14 cellular contexts compared by ENCODE assay signal in the genomic region with DNA sequence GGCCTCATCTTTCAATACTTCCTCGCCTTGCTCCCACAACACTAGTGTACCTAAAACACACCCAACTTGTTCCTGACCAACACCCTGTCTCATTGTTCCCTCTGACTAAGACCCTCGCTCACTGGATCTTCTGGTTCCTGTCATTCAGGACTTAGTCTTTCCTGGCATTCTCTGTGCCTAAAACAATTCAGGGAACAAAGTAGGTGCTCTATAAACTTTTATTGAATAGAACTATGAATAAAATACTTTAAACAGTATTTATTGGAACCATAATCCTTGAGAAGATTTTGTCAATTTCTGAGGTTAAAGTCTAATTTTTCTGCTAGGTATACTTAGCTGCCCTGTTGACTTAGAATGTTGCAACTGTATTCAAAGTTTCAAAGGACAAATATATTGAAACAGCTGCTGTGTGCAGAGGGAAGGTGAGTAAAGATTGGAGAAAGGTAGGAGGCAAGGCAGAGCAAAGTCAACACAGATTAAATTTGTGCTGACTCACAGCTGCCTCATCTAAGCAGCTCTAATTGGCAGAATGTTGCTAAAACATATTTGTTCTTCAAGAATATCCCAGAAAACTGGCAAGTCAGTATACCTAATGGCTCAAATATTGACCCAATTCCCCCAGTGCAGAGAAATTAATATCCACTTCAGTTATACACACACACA. TPM values are rescaled to one million over a fixed set of nuclear protein-coding genes. Genes with fewer than 3 reads are reported as not detected.
A peak's percentile ranks its signal among the peaks of the same experiment; 100 is the strongest.
DNase-seq lines count a peak whose midpoint lies in the region; ATAC-seq, FAIRE-seq and TF ChIP-seq lines count a peak whose summit lies in the region.
"Had no signal": no experiment of that assay in that cellular context is flagged by ENCODE, and none has a peak within 500 bp of the region (broad histone marks: within the 10 kb centered on the region; RNA-seq: fewer than 3 reads in every experiment).

No MANE protein-coding gene starts in this region.

- POLR2A ChIA-PET in A549 (lab: Yijun Ruan, JAX), result no interaction called here
- POLR2A ChIA-PET in activated CD4-positive, alpha-beta T cell treated with anti-CD3 and anti-CD28 coated beads, Interleukin-2, amount 10 ng/mL, durations not matched to agents 7 days and 5 days (lab: Charles Lee), result no interaction called here

- DNase-seq in A549 (ENCODE audit: low read depth in 1 of 2, low spot score in 1 of 2) (peak; percentile 3 to 71), NCI-H1417 (lab: John Stamatoyannopoulos, UW) (peak in 2 of 3 experiments; percentile 63 to 88), ascending aorta (ENCODE audit: low spot score in 2 of 2) (no peak), left lobe of liver (ENCODE audit: low spot score) (peak; percentile 59), H54 (ENCODE audit: insufficient read length, low spot score) (no peak), D721Med (ENCODE audit: insufficient read length, low spot score) (no peak)
- DNase-seq in activated CD4-positive, alpha-beta T cell treated with anti-CD3 and anti-CD28 coated beads, Interleukin-2, amount 10 ng/mL, durations not matched to agents 7 days and 5 days, result no peak
- DNase-seq: activated B cell treated with CpG ODN at 0.5 μM for 24 hours; NCI-H526 treated with DMSO at 0.1 percent for 48 hours; stimulated activated CD4-positive, alpha-beta T cell treated with anti-CD3 and anti-CD28 coated beads, Interleukin-2, amount 100 ng/mL, for 48 hours had no signal

- H3K27ac ChIP-seq in A549 (peak overlapping the region; percentile 79 to 84), ascending aorta (peak overlapping the region; percentile 71 to 91)

- no peak for TF ChIP-seq RAD21 in A549 (conservative IDR thresholded peaks at IDR 0.05 in 1 of 2, IDR thresholded peaks at IDR 0.05 in 1 of 2)

- H3K36me3 Mint-ChIP-seq in activated CD4-positive, alpha-beta T cell treated with anti-CD3 and anti-CD28 coated beads, Interleukin-2, amount 10 ng/mL, durations not matched to agents 7 days and 5 days (ENCODE audit: low read depth), result no peaks in the 10 kb centered on the region
- H3K36me3 Mint-ChIP-seq: activated naive CD4-positive, alpha-beta T cell treated with anti-CD3 and anti-CD28 coated beads, Interleukin-2, amount 50 U/mL, for 24 hours had no signal

- H3K4me3 Mint-ChIP-seq in activated CD4-positive, alpha-beta T cell treated with anti-CD3 and anti-CD28 coated beads, Interleukin-2, amount 10 ng/mL, durations not matched to agents 7 days and 5 days, result no peak overlapping the region
- H3K4me3 Mint-ChIP-seq: activated B cell treated with CpG ODN at 0.5 μM for 24 hours; activated naive CD4-positive, alpha-beta T cell treated with anti-CD3 and anti-CD28 coated beads, Interleukin-2, amount 50 U/mL, for 24 hours; GM23338 had no signal

- intact Hi-C loops in ascending aorta (cut with DNase I), result loop anchor here (2.0 to 10.0 kb wide), 5 partner anchors 61 to 308 kb away; no protein-coding TSS in a partner anchor

- H3K4me1 Mint-ChIP-seq in activated CD4-positive, alpha-beta T cell treated with anti-CD3 and anti-CD28 coated beads, Interleukin-2, amount 10 ng/mL, durations not matched to agents 7 days and 5 days, result no peaks in the 10 kb centered on the region
- H3K4me1 Mint-ChIP-seq: activated naive CD4-positive, alpha-beta T cell treated with anti-CD3 and anti-CD28 coated beads, Interleukin-2, amount 50 U/mL, for 24 hours had no signal

- peak; percentile 21 to 33; a peak in 2 of 5 replicates for TF ChIP-seq EP300 in A549 (IDR thresholded peaks at IDR 0.05)

- H3K4me1 ChIP-seq in A549, result peaks cover 32% of the 10 kb centered on the region
- peaks cover 2 to 9% of the 10 kb centered on the region in 2 donors for H3K4me1 ChIP-seq in ascending aorta

- peaks cover 3% of the 10 kb centered on the region for H3K27me3 Mint-ChIP-seq in activated CD4-positive, alpha-beta T cell treated with anti-CD3 and anti-CD28 coated beads, Interleukin-2, amount 10 ng/mL, durations not matched to agents 7 days and 5 days
- H3K27me3 Mint-ChIP-seq: activated B cell treated with CpG ODN at 0.5 μM for 24 hours had no signal

- TF ChIP-seq POLR2A in A549 (IDR thresholded peaks at IDR 0.05; ENCODE audit: low read length) (no peak), H54 (IDR thresholded peaks at IDR 0.05; ENCODE audit: low read depth, low read length) (no peak)

- H3K27me3 ChIP-seq in ascending aorta, result no peaks in the 10 kb centered on the region
- H3K27me3 ChIP-seq: upper lobe of left lung had no signal

- CTCF ChIA-PET in A549 (lab: Yijun Ruan, JAX), result interaction anchor here (1.2 to 1.3 kb wide), 2 partner anchors 9 to 13 kb away, joined by 3 to 4 read pairs; no protein-coding TSS in a partner anchor
- CTCF ChIA-PET in activated CD4-positive, alpha-beta T cell treated with anti-CD3 and anti-CD28 coated beads, Interleukin-2, amount 10 ng/mL, durations not matched to agents 7 days and 5 days (lab: Charles Lee), result interaction anchor here (1.4 kb wide), 1 partner anchor 11 kb away, joined by 4 read pairs; no protein-coding TSS in a partner anchor

- H3K36me3 ChIP-seq in ascending aorta, result no peaks in the 10 kb centered on the region
- H3K36me3 ChIP-seq: upper lobe of left lung had no signal

- ATAC-seq in A549, result peak; percentile 59 to 67; a peak in 4 of 6 replicates
- ATAC-seq in left lobe of liver, result peak; percentile 52
- ATAC-seq in GM19463 (IDR thresholded peaks at IDR 0.05; ENCODE audit: unreplicated experiment), result no peak

- no peaks in the 10 kb centered on the region for H3K9me3 Mint-ChIP-seq in activated CD4-positive, alpha-beta T cell treated with anti-CD3 and anti-CD28 coated beads, Interleukin-2, amount 10 ng/mL, durations not matched to agents 7 days and 5 days
- H3K9me3 Mint-ChIP-seq: activated B cell treated with CpG ODN at 0.5 μM for 24 hours; activated naive CD4-positive, alpha-beta T cell treated with anti-CD3 and anti-CD28 coated beads, Interleukin-2, amount 50 U/mL, for 24 hours; GM23338 had no signal

- H3K9me3 ChIP-seq in A549 (no peaks in the 10 kb centered on the region), ascending aorta (no peaks in the 10 kb centered on the region)
- H3K9me3 ChIP-seq: upper lobe of left lung had no signal

- WGBS in A549 (ENCODE audit: missing lambda C conversion rate), result 50% methylated on average over 2 of the region's 2 CpGs

- no peak overlapping the region for H3K4me3 ChIP-seq in A549
- H3K4me3 ChIP-seq in ascending aorta, result no peak overlapping the region
- H3K4me3 ChIP-seq: GM23338, upper lobe of left lung had no signal

- H3K27ac Mint-ChIP-seq in activated CD4-positive, alpha-beta T cell treated with anti-CD3 and anti-CD28 coated beads, Interleukin-2, amount 10 ng/mL, durations not matched to agents 7 days and 5 days, result no peak overlapping the region
- H3K27ac Mint-ChIP-seq: activated B cell treated with CpG ODN at 0.5 μM for 24 hours, GM23338 had no signal

- peak overlapping the region; percentile 63 for H3K4me2 ChIP-seq in A549
- H3K4me2 ChIP-seq: GM23338 had no signal

- no peak for FAIRE-seq in A549 (lab: Jason Lieb, UNC)
- no peak for FAIRE-seq in H54 (lab: Jason Lieb, UNC)
- no peak for FAIRE-seq in D721Med (lab: Jason Lieb, UNC)

- TF ChIP-seq CTCF in A549 (IDR thresholded peaks at IDR 0.05) (no peak), ascending aorta (IDR thresholded peaks at IDR 0.05) (no peak), D721Med (IDR thresholded peaks at IDR 0.05; ENCODE audit: insufficient read depth, missing control alignments) (no peak)

TF ChIP-seq in A549, 52 proteins besides CTCF, POLR2A, EP300 and RAD21:
- peak; percentile 31; the same call in 1 of the 2 replicates for TF ChIP-seq FOSL2 (IDR thresholded peaks at IDR 0.05)
- TF ChIP-seq FOSL2 (CRISPR knock-in tag; IDR thresholded peaks at IDR 0.05), result peak; percentile 41; the same call in 1 of the 2 replicates
- TF ChIP-seq HES2 (IDR thresholded peaks at IDR 0.05), result peak; percentile 59; the same call in 1 of the 2 replicates
- 0 out of 2 replicates have a peak, but pooled peaks have one; percentile 16 for TF ChIP-seq NFE2L2 (conservative IDR thresholded peaks at IDR 0.05; ENCODE audit: low read length)
- no peak for TF ChIP-seq NPAS2 (CRISPR knock-in tag; IDR thresholded peaks at IDR 0.05; ENCODE audit: borderline replicate concordance)
- TF ChIP-seq GATA3 (IDR thresholded peaks at IDR 0.05; ENCODE audit: borderline replicate concordance), result peak; percentile 29; the same call in 1 of the 2 replicates
- TF ChIP-seq MAFK (IDR thresholded peaks at IDR 0.05; ENCODE audit: partially characterized antibody), result peak; percentile 81
- no peak for TF ChIP-seq EHMT2 (IDR thresholded peaks at IDR 0.05; ENCODE audit: low read depth)
- peak; percentile 79 to 80 for TF ChIP-seq CEBPB (IDR thresholded peaks at IDR 0.05)
- no peak for TF ChIP-seq CHD2 (IDR thresholded peaks at IDR 0.05; ENCODE audit: low read length, partially characterized antibody)
- TF ChIP-seq JUNB (IDR thresholded peaks at IDR 0.05), result peak; percentile 51
- peak; percentile 35 to 36; a peak in 2 of 5 replicates for TF ChIP-seq JUN (IDR thresholded peaks at IDR 0.05)

RNA-seq across cellular contexts. Expression of gene GSTA2, which starts 37.6 kb away (rescaled TPM):
- polyA plus RNA-seq in A549 (2011; rRNA removed) (0.68 and 0.70 TPM in 2 replicates), A549 (2017; fragmentation: RNase III; extraction: RNeasy Plus Mini Kit Qiagen cat#74134 plus additional on column Dnase treatment) (0.10 TPM in 1 of 3 replicates, not detected in the others)
- not detected in 2 replicates for polyA plus RNA-seq in A549 (2012; cell fraction: cytosol; rRNA removed)
- not detected in 2 replicates for polyA plus RNA-seq in A549 (2012; cell fraction: nucleus; rRNA removed)
- polyA minus RNA-seq in A549 (2011; rRNA and poly(A)+ RNA removed), result not detected in 2 replicates
- total RNA-seq in ascending aorta (not detected), left lobe of liver (45.2 TPM)
- not detected for total RNA-seq in activated CD4-positive, alpha-beta T cell treated with anti-CD3 and anti-CD28 coated beads, Interleukin-2, amount 10 ng/mL, durations not matched to agents 7 days and 5 days
- total RNA-seq: activated B cell treated with CpG ODN at 0.5 μM for 24 hours, GM23338 had no signal
- polyA plus RNA-seq: GM23338 had no signal

RNA-seq across cellular contexts. Expression of gene TMEM14A, which starts 54.7 kb away (rescaled TPM):
- 40.5 and 63.8 TPM in 2 replicates for polyA plus RNA-seq in A549 (2011; rRNA removed)
- 33.7 and 36.0 TPM in 2 replicates for polyA plus RNA-seq in A549 (2012; cell fraction: cytosol; rRNA removed)
- polyA plus RNA-seq in A549 (2012; cell fraction: nucleus; rRNA removed), result 11.0 and 25.6 TPM in 2 replicates
- polyA plus RNA-seq in A549 (2017; fragmentation: RNase III; extraction: RNeasy Plus Mini Kit Qiagen cat#74134 plus additional on column Dnase treatment), result 49.8 to 53.4 TPM (median 52.7 TPM) in 3 replicates
- 8.2 and 9.2 TPM in 2 replicates for polyA minus RNA-seq in A549 (2011; rRNA and poly(A)+ RNA removed)
- total RNA-seq in ascending aorta, result 11.9 TPM
- 28.5 TPM for total RNA-seq in left lobe of liver
- total RNA-seq in activated CD4-positive, alpha-beta T cell treated with anti-CD3 and anti-CD28 coated beads, Interleukin-2, amount 10 ng/mL, durations not matched to agents 7 days and 5 days, result 10 to 100 TPM; 22.5 to 25.3 TPM

Comparison
In these comparisons a context has a peak if more than half of its experiments do, and no peak if none do; other contexts are left out.
1. DNase-seq: peak in A549 (2 of 2), NCI-H1417 (2 of 3) and left lobe of liver (single experiment); none in ascending aorta (0 of 2), H54 (single experiment), D721Med (single experiment) and activated CD4-positive, alpha-beta T cell treated with anti-CD3 and anti-CD28 coated beads, Interleukin-2, amount 10 ng/mL, durations not matched to agents 7 days and 5 days (single experiment).
2. RNA of gene GSTA2, which starts 37.6 kb away (total RNA-seq): 45.2 TPM in left lobe of liver (single experiment); not detected in ascending aorta (single experiment) and not detected in activated CD4-positive, alpha-beta T cell treated with anti-CD3 and anti-CD28 coated beads, Interleukin-2, amount 10 ng/mL, durations not matched to agents 7 days and 5 days; every median in the first group is over 10 times any median in the second.